ENCODE assay signal across 22 cellular contexts in genomic region chr4:93384897-93385296, GRCh38.
DNase-seq lines count a peak whose midpoint lies in the region; ATAC-seq, FAIRE-seq and TF ChIP-seq lines count a peak whose summit lies in the region.
"Had no signal": no experiment of that assay in that cellular context is flagged by ENCODE, and none has a peak within 500 bp of the region (broad histone marks: within the 10 kb centered on the region; RNA-seq: fewer than 3 reads in every experiment).

No MANE protein-coding gene starts in this region.

- H3K36me3 ChIP-seq in adipocyte (ENCODE audit: control insufficient read depth, insufficient read depth, low read length, severe bottlenecking): no peaks in the 10 kb centered on the region
- H3K36me3 ChIP-seq: right atrium auricular region, stomach had no signal

- ATAC-seq in stimulated activated naive B cell treated with anti-CD40 and anti-IgM and Interleukin-4, amounts not matched to agents 10 μg/mL and 1 μg/mL and 100 μg/mL, for 72 hours (replicated peaks): no peak
- ATAC-seq: activated T-helper 17 cell treated with anti-CD3 and anti-CD28 coated beads, Interleukin-2, amount 50 U/mL, for 72 hours; GM12878 had no signal

- no peak overlapping the region for H3K4me3 ChIP-seq in adipocyte (ENCODE audit: low read length)
- H3K4me3 ChIP-seq in fibroblast of the aortic adventitia (ENCODE audit: low read depth, low read length): no peak overlapping the region
- H3K4me3 ChIP-seq: GM12878, right atrium auricular region, stomach had no signal

- no peak overlapping the region for H3K9ac ChIP-seq in adipocyte (ENCODE audit: low read length)

- peaks cover 3% of the 10 kb centered on the region for H3K9me3 ChIP-seq in adipocyte (ENCODE audit: control insufficient read depth, low read length)
- H3K9me3 ChIP-seq: right atrium auricular region, stomach had no signal

- H3K36me3 Mint-ChIP-seq in activated naive CD8-positive, alpha-beta T cell treated with anti-CD3 and anti-CD28 coated beads for 36 hours: no peaks in the 10 kb centered on the region
- no peaks in the 10 kb centered on the region for H3K36me3 Mint-ChIP-seq in stimulated activated naive B cell treated with anti-CD40 and anti-IgM and Interleukin-4, amounts not matched to agents 10 μg/mL and 1 μg/mL and 100 μg/mL, for 72 hours
- H3K36me3 Mint-ChIP-seq: type B pancreatic cell had no signal

- no peaks in the 10 kb centered on the region for H3K4me1 ChIP-seq in adipocyte (ENCODE audit: control insufficient read depth, insufficient read depth, low read length)
- H3K4me1 ChIP-seq: right atrium auricular region, stomach had no signal

- H3K9me3 Mint-ChIP-seq in activated naive CD8-positive, alpha-beta T cell treated with anti-CD3 and anti-CD28 coated beads for 36 hours: no peaks in the 10 kb centered on the region
- H3K9me3 Mint-ChIP-seq in stimulated activated naive B cell treated with anti-CD40 and anti-IgM and Interleukin-4, amounts not matched to agents 10 μg/mL and 1 μg/mL and 100 μg/mL, for 72 hours: peaks cover 0 to 2% of the 10 kb centered on the region in 2 donors
- H3K9me3 Mint-ChIP-seq: activated CD4-positive, alpha-beta T cell treated with anti-CD3 and anti-CD28 coated beads, Interleukin-2, amount 10 ng/mL, durations not matched to agents 24 days and 14 days had no signal

- no peaks in the 10 kb centered on the region for H3K4me1 Mint-ChIP-seq in activated naive CD8-positive, alpha-beta T cell treated with anti-CD3 and anti-CD28 coated beads for 36 hours
- H3K4me1 Mint-ChIP-seq in stimulated activated naive B cell treated with anti-CD40 and anti-IgM and Interleukin-4, amounts not matched to agents 10 μg/mL and 1 μg/mL and 100 μg/mL, for 72 hours: no peaks in the 10 kb centered on the region
- H3K4me1 Mint-ChIP-seq: activated CD4-positive, alpha-beta T cell treated with anti-CD3 and anti-CD28 coated beads, Interleukin-2, amount 10 ng/mL, durations not matched to agents 24 days and 14 days; activated T-helper 17 cell treated with anti-CD3 and anti-CD28 coated beads, Interleukin-2, amount 50 U/mL, for 72 hours had no signal

- TF ChIP-seq CTCF in fibroblast of the aortic adventitia (IDR thresholded peaks at IDR 0.05; ENCODE audit: insufficient read depth, low read length): no peak

- H3K27ac Mint-ChIP-seq in activated naive CD8-positive, alpha-beta T cell treated with anti-CD3 and anti-CD28 coated beads for 36 hours: no peak overlapping the region
- no peak overlapping the region for H3K27ac Mint-ChIP-seq in stimulated activated naive B cell treated with anti-CD40 and anti-IgM and Interleukin-4, amounts not matched to agents 10 μg/mL and 1 μg/mL and 100 μg/mL, for 72 hours
- H3K27ac Mint-ChIP-seq: activated CD4-positive, alpha-beta T cell treated with anti-CD3 and anti-CD28 coated beads, Interleukin-2, amount 10 ng/mL, durations not matched to agents 24 days and 14 days; activated T-helper 17 cell treated with anti-CD3 and anti-CD28 coated beads, Interleukin-2, amount 50 U/mL, for 72 hours; HFFc6; type B pancreatic cell had no signal

- DNase-seq in HT1080 (ENCODE audit: low read depth) (peak; percentile 46), adipocyte (ENCODE audit: low read depth) (peak; percentile 49), fibroblast of the aortic adventitia (ENCODE audit: low read depth) (peak; percentile 1), urothelium cell line (ENCODE audit: low spot score) (peak; percentile 14), amygdala (lab: John Stamatoyannopoulos, UW) (no peak)
- DNase-seq in activated naive CD8-positive, alpha-beta T cell treated with anti-CD3 and anti-CD28 coated beads for 36 hours: no peak
- no peak for DNase-seq in stimulated activated naive B cell treated with anti-CD40 and anti-IgM and Interleukin-4, amounts not matched to agents 10 μg/mL and 1 μg/mL and 100 μg/mL, for 72 hours
- DNase-seq: activated CD4-positive, alpha-beta T cell treated with anti-CD3 and anti-CD28 coated beads, Interleukin-2, amount 10 ng/mL, durations not matched to agents 24 days and 14 days; caudate nucleus; effector CD4-positive, alpha-beta T cell; GF-D8; HFFc6; hypothalamus; mammary epithelial cell; NCI-H1930; stomach had no signal

- FAIRE-seq in urothelium cell line (lab: Jason Lieb, UNC): no peak
- FAIRE-seq: D721Med, GM12878, keratinocyte had no signal

- H3K4me3 Mint-ChIP-seq in activated naive CD8-positive, alpha-beta T cell treated with anti-CD3 and anti-CD28 coated beads for 36 hours: no peak overlapping the region
- no peak overlapping the region for H3K4me3 Mint-ChIP-seq in stimulated activated naive B cell treated with anti-CD40 and anti-IgM and Interleukin-4, amounts not matched to agents 10 μg/mL and 1 μg/mL and 100 μg/mL, for 72 hours
- H3K4me3 Mint-ChIP-seq: activated CD4-positive, alpha-beta T cell treated with anti-CD3 and anti-CD28 coated beads, Interleukin-2, amount 10 ng/mL, durations not matched to agents 24 days and 14 days; activated T-helper 17 cell treated with anti-CD3 and anti-CD28 coated beads, Interleukin-2, amount 50 U/mL, for 72 hours; HFFc6; type B pancreatic cell had no signal

- H3K27me3 ChIP-seq in adipocyte (replicated peaks; ENCODE audit: control insufficient read depth, insufficient read depth, low read length): no peaks in the 10 kb centered on the region
- H3K27me3 ChIP-seq: right atrium auricular region, stomach had no signal

- H3K27me3 Mint-ChIP-seq in activated naive CD8-positive, alpha-beta T cell treated with anti-CD3 and anti-CD28 coated beads for 36 hours: no peaks in the 10 kb centered on the region
- no peaks in the 10 kb centered on the region for H3K27me3 Mint-ChIP-seq in stimulated activated naive B cell treated with anti-CD40 and anti-IgM and Interleukin-4, amounts not matched to agents 10 μg/mL and 1 μg/mL and 100 μg/mL, for 72 hours
- H3K27me3 Mint-ChIP-seq: activated CD4-positive, alpha-beta T cell treated with anti-CD3 and anti-CD28 coated beads, Interleukin-2, amount 10 ng/mL, durations not matched to agents 24 days and 14 days; activated T-helper 17 cell treated with anti-CD3 and anti-CD28 coated beads, Interleukin-2, amount 50 U/mL, for 72 hours; type B pancreatic cell had no signal

Comparison
In these comparisons a context has a peak if more than half of its experiments do, and no peak if none do; other contexts are left out.
1. DNase-seq: peak in HT1080 (single experiment), adipocyte (single experiment), fibroblast of the aortic adventitia (single experiment) and urothelium cell line (single experiment); none in amygdala (0 of 56), activated naive CD8-positive, alpha-beta T cell treated with anti-CD3 and anti-CD28 coated beads for 36 hours (single experiment) and stimulated activated naive B cell treated with anti-CD40 and anti-IgM and Interleukin-4, amounts not matched to agents 10 μg/mL and 1 μg/mL and 100 μg/mL, for 72 hours (single experiment).